Comparison of ENCODE assay signal across 1 cellular context in the genomic region with DNA sequence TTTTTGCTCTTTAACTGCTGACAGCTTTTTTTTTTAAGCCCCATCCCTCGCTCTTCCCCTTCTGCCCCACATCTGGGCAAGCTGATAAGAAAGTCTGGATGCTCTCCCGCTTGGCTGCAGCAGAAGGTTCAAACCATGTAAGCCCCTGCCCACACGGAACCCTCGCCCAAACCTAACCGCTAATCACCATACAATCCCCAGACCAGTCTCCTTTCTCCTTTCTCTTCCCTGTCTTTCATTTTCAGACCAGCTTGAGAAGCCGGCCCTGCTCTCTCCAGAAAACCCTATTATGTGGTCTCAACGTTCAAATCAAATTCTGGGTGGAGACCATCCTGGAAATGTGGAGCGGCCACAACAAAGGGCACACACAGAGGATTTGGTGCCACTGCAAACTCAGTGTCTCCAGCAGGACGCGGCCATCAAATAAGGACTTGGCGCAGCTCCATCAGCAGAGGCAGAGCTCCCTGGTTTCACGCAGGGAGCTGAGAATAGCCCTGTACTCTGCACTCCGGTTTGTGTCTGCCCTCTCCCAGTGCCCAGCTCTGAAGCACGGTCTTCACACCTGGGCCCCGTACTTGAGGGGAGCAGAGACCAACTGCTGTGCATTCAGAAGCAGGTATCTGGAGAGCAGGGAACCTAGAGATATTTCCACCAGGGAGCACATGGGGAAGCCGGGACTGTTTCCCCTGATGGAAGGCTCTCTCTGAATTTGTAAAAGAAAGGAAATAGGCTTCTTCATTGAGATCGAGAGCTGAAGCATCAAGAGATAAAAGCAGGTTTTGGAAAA.
TF ChIP-seq lines count a peak whose summit lies in the region.

No MANE protein-coding gene starts in this region.

TF ChIP-seq in K562, 482 proteins besides CTCF, POLR2A, EP300 and RAD21 (continued from another document):
- TF ChIP-seq ZNF277 (CRISPR knock-in tag; IDR thresholded peaks at IDR 0.05; ENCODE audit: borderline replicate concordance) (no peak), GTF2E2 (tag; IDR thresholded peaks at IDR 0.05) (peak; percentile 49; the same call in 1 of the 2 replicates), FOXK1 (CRISPR knock-in tag; IDR thresholded peaks at IDR 0.05; ENCODE audit: borderline replicate concordance) (0 out of 2 replicates have a peak, but pooled peaks have one; percentile 22), GATA2 (CRISPR knock-in tag; IDR thresholded peaks at IDR 0.05) (peak; percentile 70), ZNF766 (CRISPR knock-in tag; conservative IDR thresholded peaks at IDR 0.05) (peak; percentile 54; the same call in 1 of the 2 replicates), ZNF395 (CRISPR knock-in tag; IDR thresholded peaks at IDR 0.05) (peak; percentile 97), TEAD4 (IDR thresholded peaks at IDR 0.05; ENCODE audit: low read length) (peak; percentile 85), TEAD4 (CRISPR knock-in tag; IDR thresholded peaks at IDR 0.05; ENCODE audit: borderline replicate concordance) (no peak), RCOR1 (IDR thresholded peaks at IDR 0.05; ENCODE audit: borderline replicate concordance in 1 of 2, low read depth in 2 of 2, low read length in 2 of 2) (peak in 1 of 2 experiments; percentile 82; a peak in 1 of 4 replicates), CHD1 (IDR thresholded peaks at IDR 0.05; ENCODE audit: low read length) (peak; percentile 73), MAFG (tag; conservative IDR thresholded peaks at IDR 0.05) (peak; percentile 78), MLLT1 (IDR thresholded peaks at IDR 0.05) (no peak), RBBP5 (IDR thresholded peaks at IDR 0.05; ENCODE audit: borderline replicate concordance, insufficient read depth, low read length, poor library complexity, severe bottlenecking) (peak; percentile 40), SIX5 (IDR thresholded peaks at IDR 0.05; ENCODE audit: borderline replicate concordance in 1 of 2, insufficient read depth in 1 of 2, low read depth in 1 of 2, low read length in 2 of 2) (no peak), FOSL1 (tag; conservative IDR thresholded peaks at IDR 0.05) (peak; percentile 35; the same call in 1 of the 2 replicates), PYGO2 (tag; IDR thresholded peaks at IDR 0.05) (0 out of 2 replicates have a peak, but pooled peaks have one; percentile 43), TFAP4 (CRISPR knock-in tag; IDR thresholded peaks at IDR 0.05; ENCODE audit: borderline replicate concordance) (peak; percentile 50; the same call in 1 of the 2 replicates), SP1 (CRISPR knock-in tag; IDR thresholded peaks at IDR 0.05) (0 out of 2 replicates have a peak, but pooled peaks have one; percentile 39), KLF16 (IDR thresholded peaks at IDR 0.05) (peak; percentile 70; the same call in 1 of the 2 replicates), CCNT2 (IDR thresholded peaks at IDR 0.05; ENCODE audit: borderline replicate concordance, extremely low read depth, insufficient read length, low read depth, low read length) (peak; percentile 29), LCOR (CRISPR knock-in tag; IDR thresholded peaks at IDR 0.05) (0 out of 2 replicates have a peak, but pooled peaks have one; percentile 51), CXXC5 (CRISPR knock-in tag; IDR thresholded peaks at IDR 0.05) (peak; percentile 67), MNT (conservative IDR thresholded peaks at IDR 0.05) (0 out of 4 replicates have a peak, but pooled peaks of 1 of the 2 experiments have one; percentile 26), MEF2D (tag; conservative IDR thresholded peaks at IDR 0.05; ENCODE audit: low read depth) (peak; percentile 58; the same call in 1 of the 2 replicates), ZNF41 (CRISPR knock-in tag; conservative IDR thresholded peaks at IDR 0.05) (no peak), SMARCC2 (IDR thresholded peaks at IDR 0.05; ENCODE audit: low read depth) (peak; percentile 73), NR2C1 (IDR thresholded peaks at IDR 0.05) (no peak), NR2C1 (tag; IDR thresholded peaks at IDR 0.05) (no peak), SAP30 (IDR thresholded peaks at IDR 0.05; ENCODE audit: borderline replicate concordance, insufficient read depth, low read depth, low read length, poor library complexity, severe bottlenecking) (no peak), BACH1 (tag; IDR thresholded peaks at IDR 0.05) (peak; percentile 49), ILF3 (IDR thresholded peaks at IDR 0.05; ENCODE audit: borderline replicate concordance) (no peak), HDAC2 (IDR thresholded peaks at IDR 0.05) (0 out of 2 replicates have a peak, but pooled peaks have one; percentile 26)
- TF ChIP-seq, protein P1, sequence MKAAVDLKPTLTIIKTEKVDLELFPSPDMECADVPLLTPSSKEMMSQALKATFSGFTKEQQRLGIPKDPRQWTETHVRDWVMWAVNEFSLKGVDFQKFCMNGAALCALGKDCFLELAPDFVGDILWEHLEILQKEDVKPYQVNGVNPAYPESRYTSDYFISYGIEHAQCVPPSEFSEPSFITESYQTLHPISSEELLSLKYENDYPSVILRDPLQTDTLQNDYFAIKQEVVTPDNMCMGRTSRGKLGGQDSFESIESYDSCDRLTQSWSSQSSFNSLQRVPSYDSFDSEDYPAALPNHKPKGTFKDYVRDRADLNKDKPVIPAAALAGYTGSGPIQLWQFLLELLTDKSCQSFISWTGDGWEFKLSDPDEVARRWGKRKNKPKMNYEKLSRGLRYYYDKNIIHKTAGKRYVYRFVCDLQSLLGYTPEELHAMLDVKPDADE (conservative IDR thresholded peaks at IDR 0.05; ENCODE audit: control insufficient read depth, low read depth, low read length), result 0 out of 2 replicates have a peak, but pooled peaks have one; percentile 41
- TF ChIP-seq, protein P2, sequence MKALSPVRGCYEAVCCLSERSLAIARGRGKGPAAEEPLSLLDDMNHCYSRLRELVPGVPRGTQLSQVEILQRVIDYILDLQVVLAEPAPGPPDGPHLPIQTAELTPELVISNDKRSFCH (CRISPR knock-in tag; IDR thresholded peaks at IDR 0.05), result no peak
- TF ChIP-seq, protein P2 (tag; IDR thresholded peaks at IDR 0.05), result no peak
- TF ChIP-seq, protein P3, sequence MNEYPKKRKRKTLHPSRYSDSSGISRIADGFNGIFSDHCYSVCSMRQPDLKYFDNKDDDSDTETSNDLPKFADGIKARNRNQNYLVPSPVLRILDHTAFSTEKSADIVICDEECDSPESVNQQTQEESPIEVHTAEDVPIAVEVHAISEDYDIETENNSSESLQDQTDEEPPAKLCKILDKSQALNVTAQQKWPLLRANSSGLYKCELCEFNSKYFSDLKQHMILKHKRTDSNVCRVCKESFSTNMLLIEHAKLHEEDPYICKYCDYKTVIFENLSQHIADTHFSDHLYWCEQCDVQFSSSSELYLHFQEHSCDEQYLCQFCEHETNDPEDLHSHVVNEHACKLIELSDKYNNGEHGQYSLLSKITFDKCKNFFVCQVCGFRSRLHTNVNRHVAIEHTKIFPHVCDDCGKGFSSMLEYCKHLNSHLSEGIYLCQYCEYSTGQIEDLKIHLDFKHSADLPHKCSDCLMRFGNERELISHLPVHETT (CRISPR knock-in tag; conservative IDR thresholded peaks at IDR 0.05 in 1 of 2, IDR thresholded peaks at IDR 0.05 in 1 of 2), result peak in 1 of 2 experiments; percentile 62; a peak in 1 of 4 replicates
- TF ChIP-seq, protein P4, sequence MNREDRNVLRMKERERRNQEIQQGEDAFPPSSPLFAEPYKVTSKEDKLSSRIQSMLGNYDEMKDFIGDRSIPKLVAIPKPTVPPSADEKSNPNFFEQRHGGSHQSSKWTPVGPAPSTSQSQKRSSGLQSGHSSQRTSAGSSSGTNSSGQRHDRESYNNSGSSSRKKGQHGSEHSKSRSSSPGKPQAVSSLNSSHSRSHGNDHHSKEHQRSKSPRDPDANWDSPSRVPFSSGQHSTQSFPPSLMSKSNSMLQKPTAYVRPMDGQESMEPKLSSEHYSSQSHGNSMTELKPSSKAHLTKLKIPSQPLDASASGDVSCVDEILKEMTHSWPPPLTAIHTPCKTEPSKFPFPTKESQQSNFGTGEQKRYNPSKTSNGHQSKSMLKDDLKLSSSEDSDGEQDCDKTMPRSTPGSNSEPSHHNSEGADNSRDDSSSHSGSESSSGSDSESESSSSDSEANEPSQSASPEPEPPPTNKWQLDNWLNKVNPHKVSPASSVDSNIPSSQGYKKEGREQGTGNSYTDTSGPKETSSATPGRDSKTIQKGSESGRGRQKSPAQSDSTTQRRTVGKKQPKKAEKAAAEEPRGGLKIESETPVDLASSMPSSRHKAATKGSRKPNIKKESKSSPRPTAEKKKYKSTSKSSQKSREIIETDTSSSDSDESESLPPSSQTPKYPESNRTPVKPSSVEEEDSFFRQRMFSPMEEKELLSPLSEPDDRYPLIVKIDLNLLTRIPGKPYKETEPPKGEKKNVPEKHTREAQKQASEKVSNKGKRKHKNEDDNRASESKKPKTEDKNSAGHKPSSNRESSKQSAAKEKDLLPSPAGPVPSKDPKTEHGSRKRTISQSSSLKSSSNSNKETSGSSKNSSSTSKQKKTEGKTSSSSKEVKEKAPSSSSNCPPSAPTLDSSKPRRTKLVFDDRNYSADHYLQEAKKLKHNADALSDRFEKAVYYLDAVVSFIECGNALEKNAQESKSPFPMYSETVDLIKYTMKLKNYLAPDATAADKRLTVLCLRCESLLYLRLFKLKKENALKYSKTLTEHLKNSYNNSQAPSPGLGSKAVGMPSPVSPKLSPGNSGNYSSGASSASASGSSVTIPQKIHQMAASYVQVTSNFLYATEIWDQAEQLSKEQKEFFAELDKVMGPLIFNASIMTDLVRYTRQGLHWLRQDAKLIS (CRISPR knock-in tag; IDR thresholded peaks at IDR 0.05), result no peak
- TF ChIP-seq, protein P5, sequence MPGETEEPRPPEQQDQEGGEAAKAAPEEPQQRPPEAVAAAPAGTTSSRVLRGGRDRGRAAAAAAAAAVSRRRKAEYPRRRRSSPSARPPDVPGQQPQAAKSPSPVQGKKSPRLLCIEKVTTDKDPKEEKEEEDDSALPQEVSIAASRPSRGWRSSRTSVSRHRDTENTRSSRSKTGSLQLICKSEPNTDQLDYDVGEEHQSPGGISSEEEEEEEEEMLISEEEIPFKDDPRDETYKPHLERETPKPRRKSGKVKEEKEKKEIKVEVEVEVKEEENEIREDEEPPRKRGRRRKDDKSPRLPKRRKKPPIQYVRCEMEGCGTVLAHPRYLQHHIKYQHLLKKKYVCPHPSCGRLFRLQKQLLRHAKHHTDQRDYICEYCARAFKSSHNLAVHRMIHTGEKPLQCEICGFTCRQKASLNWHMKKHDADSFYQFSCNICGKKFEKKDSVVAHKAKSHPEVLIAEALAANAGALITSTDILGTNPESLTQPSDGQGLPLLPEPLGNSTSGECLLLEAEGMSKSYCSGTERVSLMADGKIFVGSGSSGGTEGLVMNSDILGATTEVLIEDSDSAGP (CRISPR knock-in tag; IDR thresholded peaks at IDR 0.05), result no peak
- TF ChIP-seq, protein P6, sequence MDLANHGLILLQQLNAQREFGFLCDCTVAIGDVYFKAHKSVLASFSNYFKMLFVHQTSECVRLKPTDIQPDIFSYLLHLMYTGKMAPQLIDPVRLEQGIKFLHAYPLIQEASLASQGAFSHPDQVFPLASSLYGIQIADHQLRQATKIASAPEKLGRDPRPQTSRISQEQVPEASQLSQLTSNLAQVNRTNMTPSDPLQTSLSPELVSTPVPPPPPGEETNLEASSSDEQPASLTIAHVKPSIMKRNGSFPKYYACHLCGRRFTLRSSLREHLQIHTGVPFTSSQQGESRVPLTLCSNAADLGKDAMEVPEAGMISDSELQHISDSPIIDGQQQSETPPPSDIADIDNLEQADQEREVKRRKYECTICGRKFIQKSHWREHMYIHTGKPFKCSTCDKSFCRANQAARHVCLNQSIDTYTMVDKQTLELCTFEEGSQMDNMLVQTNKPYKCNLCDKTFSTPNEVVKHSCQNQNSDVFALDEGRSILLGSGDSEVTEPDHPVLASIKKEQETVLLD (IDR thresholded peaks at IDR 0.05), result peak; percentile 74; the same call in 1 of the 2 replicates
TF ChIP-seq in K562: peak in this region for 107.
